ENCODE assay signal across 24 cellular contexts in the genomic region with DNA sequence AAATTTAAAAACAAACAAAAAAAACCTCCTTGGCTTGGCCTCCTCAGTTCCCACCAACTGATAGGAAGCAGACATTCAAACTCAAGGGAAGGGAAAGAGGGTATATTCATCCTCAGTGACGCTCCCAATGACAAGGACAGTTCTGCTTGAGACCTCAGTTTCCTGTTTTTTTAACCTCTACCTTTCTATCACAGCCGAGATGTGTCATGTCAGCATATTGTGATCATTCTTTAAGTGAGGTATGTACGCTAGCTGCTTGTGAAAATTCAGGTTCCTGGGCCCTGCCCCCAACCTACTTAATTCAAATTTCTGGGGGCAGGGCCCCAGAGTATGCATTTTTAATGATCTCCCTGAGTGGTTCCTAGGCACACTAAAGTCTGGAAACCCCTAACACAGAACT.
A peak's percentile ranks its signal among the peaks of the same experiment; 100 is the strongest.
DNase-seq lines count a peak whose midpoint lies in the region; ATAC-seq, FAIRE-seq and TF ChIP-seq lines count a peak whose summit lies in the region.
"Had no signal": no experiment of that assay in that cellular context is flagged by ENCODE, and none has a peak within 500 bp of the region (broad histone marks: within the 10 kb centered on the region; RNA-seq: fewer than 3 reads in every experiment).

No MANE protein-coding gene starts in this region.

- peaks cover 0 to 8% of the 10 kb centered on the region in 2 experiments; a peak in 1 of 5 replicates for H3K27me3 ChIP-seq in HepG2 (ENCODE audit: control insufficient read depth in 1 of 2, insufficient read depth in 2 of 2, low read length in 2 of 2)
- no peaks in the 10 kb centered on the region for H3K27me3 ChIP-seq in right lobe of liver
- no peaks in the 10 kb centered on the region for H3K27me3 ChIP-seq in K562 (ENCODE audit: control insufficient read depth in 2 of 2, insufficient read depth in 2 of 2, low read length in 2 of 2)
- H3K27me3 ChIP-seq: BE2C, BLaER1 had no signal

- POLR2A ChIA-PET in HepG2 (lab: Yijun Ruan, JAX): no interaction called here
- POLR2A ChIA-PET in K562 (lab: Yijun Ruan, JAX): no interaction called here

- H3K4me1 ChIP-seq in HepG2 (ENCODE audit: insufficient read depth, low read length): peaks cover 9% of the 10 kb centered on the region; the same call in 1 of the 2 replicates
- H3K4me1 ChIP-seq in right lobe of liver: no peaks in the 10 kb centered on the region
- H3K4me1 ChIP-seq in K562 (replicated peaks in 1 of 2; ENCODE audit: control insufficient read depth in 2 of 2, insufficient read depth in 2 of 2, low read length in 2 of 2): no peaks in the 10 kb centered on the region
- H3K4me1 ChIP-seq: BLaER1 had no signal

- H3K4me3 ChIP-seq in HepG2 (replicated peaks in 1 of 3; ENCODE audit: insufficient read depth in 1 of 3, low read depth in 2 of 3, low read length in 3 of 3): no peak overlapping the region
- no peak overlapping the region for H3K4me3 ChIP-seq in right lobe of liver
- no peak overlapping the region for H3K4me3 ChIP-seq in K562
- H3K4me3 ChIP-seq: BLaER1, GM12878 had no signal

- no TSS peak for BruUV-seq in HepG2 (replicated peaks; lab: Mats Ljungman, UMichigan)
- no TSS peak for BruUV-seq in K562 (replicated peaks; lab: Mats Ljungman, UMichigan)

- WGBS in HepG2 (ENCODE audit: low lambda C conversion rate): 32% methylated on average over 3 of the region's 3 CpGs
- 62% methylated on average over 2 of the region's 3 CpGs for WGBS in right lobe of liver (ENCODE audit: insufficient coverage, low coverage, low lambda C conversion rate, missing lambda C conversion rate)
- 0% methylated on average over 3 of the region's 3 CpGs for WGBS in K562 (ENCODE audit: insufficient coverage, low coverage, missing lambda C conversion rate)

- TF ChIP-seq POLR2A in HepG2 (IDR thresholded peaks at IDR 0.05; ENCODE audit: insufficient read depth in 1 of 2, low read depth in 2 of 2, low read length in 2 of 2) (no peak), right lobe of liver (IDR thresholded peaks at IDR 0.05) (no peak), K562 (conservative IDR thresholded peaks at IDR 0.05) (no peak)

- no peaks in the 10 kb centered on the region for H4K20me1 ChIP-seq in HepG2 (ENCODE audit: insufficient read depth, low read length)
- H4K20me1 ChIP-seq in K562 (replicated peaks; ENCODE audit: control insufficient read depth, insufficient read depth, low read length): no peaks in the 10 kb centered on the region
- H4K20me1 ChIP-seq: BLaER1 had no signal

- H3K9me3 Mint-ChIP-seq in mesothelial cell of epicardium: no peaks in the 10 kb centered on the region
- peaks cover 8% of the 10 kb centered on the region for H3K9me3 Mint-ChIP-seq in natural killer cell treated with Interleukin-12 subunit alpha and Interleukin-12 subunit beta and Interleukin-15 and Interleukin-18, amount 100 ng/mL, for 72 hours

- in situ Hi-C loops in HepG2 (cut with HindIII; ENCODE audit: extremely low pct_ligation_motif_present, low pct_unique_long_range_greater_than_20kb) (no loop called here), K562 (cut with MboI) (no loop called here)

- FAIRE-seq in HepG2 (lab: Jason Lieb, UNC) (no peak), K562 (lab: Jason Lieb, UNC) (no peak)
- FAIRE-seq: GM12878, GM12892 had no signal

- H3K27ac ChIP-seq in HepG2 (ENCODE audit: extremely low read length, insufficient read depth, low read length) (no peak overlapping the region), right lobe of liver (no peak overlapping the region), K562 (ENCODE audit: extremely low read depth, low read depth, low read length) (no peak overlapping the region)
- H3K27ac ChIP-seq: 22Rv1, BLaER1 had no signal

- no peaks in the 10 kb centered on the region for H3K36me3 ChIP-seq in HepG2 (replicated peaks in 1 of 2; ENCODE audit: control insufficient read depth in 1 of 2, insufficient read depth in 2 of 2, low read length in 2 of 2)
- H3K36me3 ChIP-seq in right lobe of liver: no peaks in the 10 kb centered on the region
- H3K36me3 ChIP-seq in K562 (ENCODE audit: control insufficient read depth, insufficient read depth, low read length): no peaks in the 10 kb centered on the region
- H3K36me3 ChIP-seq: BE2C, BLaER1 had no signal

- H3K27me3 Mint-ChIP-seq in mesothelial cell of epicardium (ENCODE audit: low read depth): no peaks in the 10 kb centered on the region
- H3K27me3 Mint-ChIP-seq in natural killer cell treated with Interleukin-12 subunit alpha and Interleukin-12 subunit beta and Interleukin-15 and Interleukin-18, amount 100 ng/mL, for 72 hours: no peaks in the 10 kb centered on the region
- H3K27me3 Mint-ChIP-seq: CD4-positive, alpha-beta memory T cell; CD4-positive, CD25-positive, alpha-beta regulatory T cell had no signal

- H3K27ac Mint-ChIP-seq in mesothelial cell of epicardium: peak overlapping the region; percentile 97
- no peak overlapping the region for H3K27ac Mint-ChIP-seq in natural killer cell treated with Interleukin-12 subunit alpha and Interleukin-12 subunit beta and Interleukin-15 and Interleukin-18, amount 100 ng/mL, for 72 hours
- H3K27ac Mint-ChIP-seq: CD4-positive, alpha-beta memory T cell; CD4-positive, CD25-positive, alpha-beta regulatory T cell; CD8-positive, alpha-beta memory T cell had no signal

- no peak for TF ChIP-seq CTCF in HepG2 (CRISPR knock-in tag; IDR thresholded peaks at IDR 0.05)
- no peak for TF ChIP-seq CTCF in right lobe of liver (IDR thresholded peaks at IDR 0.05)
- TF ChIP-seq CTCF in K562 (IDR thresholded peaks at IDR 0.05 in 2 of 3, conservative IDR thresholded peaks at IDR 0.05 in 1 of 3; ENCODE audit: insufficient read depth in 2 of 3, low read depth in 1 of 3, low read length in 3 of 3): no peak
- TF ChIP-seq CTCF in mesothelial cell of epicardium (IDR thresholded peaks at IDR 0.05; ENCODE audit: unreplicated experiment): no peak

- H3K9me3 ChIP-seq in HepG2 (ENCODE audit: low read length) (no peaks in the 10 kb centered on the region), right lobe of liver (no peaks in the 10 kb centered on the region), K562 (replicated peaks; ENCODE audit: control insufficient read depth, insufficient read depth, low read depth, low read length) (no peaks in the 10 kb centered on the region)
- H3K9me3 ChIP-seq: BE2C, BLaER1 had no signal

- CTCF ChIA-PET in HepG2 (lab: Yijun Ruan, JAX; ENCODE audit: low intra/inter-chr PET ratio, low total read pairs): no interaction called here
- CTCF ChIA-PET in K562 (lab: Yijun Ruan, JAX; ENCODE audit: low intra/inter-chr PET ratio): no interaction called here

- H3K79me2 ChIP-seq in HepG2 (ENCODE audit: insufficient read depth, low read length) (no peaks in the 10 kb centered on the region), K562 (ENCODE audit: control insufficient read depth, insufficient read depth, low read length) (no peaks in the 10 kb centered on the region)

- H3K4me2 ChIP-seq in HepG2 (ENCODE audit: low read depth, low read length) (no peak overlapping the region), K562 (ENCODE audit: insufficient read depth, low read length) (no peak overlapping the region)
- H3K4me2 ChIP-seq: BLaER1 had no signal

- intact Hi-C loops in HepG2 (cut with micrococcal nuclease; ENCODE audit: unreplicated experiment) (no loop called here), right lobe of liver (cut with DNase I) (no loop called here), K562 (cut with micrococcal nuclease) (no loop called here)

- H3K9ac ChIP-seq in HepG2 (ENCODE audit: insufficient read depth, low read depth, low read length) (no peak overlapping the region), K562 (ENCODE audit: insufficient read depth in 1 of 2, low read depth in 2 of 2, low read length in 2 of 2) (no peak overlapping the region)
- H3K9ac ChIP-seq: BLaER1 had no signal

- TF ChIP-seq RAD21 in HepG2 (CRISPR knock-in tag; IDR thresholded peaks at IDR 0.05) (no peak), K562 (CRISPR knock-in tag; conservative IDR thresholded peaks at IDR 0.05 in 1 of 2, IDR thresholded peaks at IDR 0.05 in 1 of 2) (no peak)

- H3K4me1 Mint-ChIP-seq in mesothelial cell of epicardium: peaks cover 65% of the 10 kb centered on the region
- H3K4me1 Mint-ChIP-seq in natural killer cell treated with Interleukin-12 subunit alpha and Interleukin-12 subunit beta and Interleukin-15 and Interleukin-18, amount 100 ng/mL, for 72 hours (ENCODE audit: low read depth in 2 of 2): no peaks in the 10 kb centered on the region
- H3K4me1 Mint-ChIP-seq: CD14-positive monocyte; CD4-positive, alpha-beta memory T cell; CD4-positive, CD25-positive, alpha-beta regulatory T cell; CD8-positive, alpha-beta memory T cell had no signal

- H3K4me3 Mint-ChIP-seq in mesothelial cell of epicardium: no peak overlapping the region
- no peak overlapping the region for H3K4me3 Mint-ChIP-seq in natural killer cell treated with Interleukin-12 subunit alpha and Interleukin-12 subunit beta and Interleukin-15 and Interleukin-18, amount 100 ng/mL, for 72 hours
- H3K4me3 Mint-ChIP-seq: CD14-positive monocyte; CD4-positive, alpha-beta memory T cell; CD4-positive, CD25-positive, alpha-beta regulatory T cell; CD8-positive, alpha-beta memory T cell had no signal

- H2AFZ ChIP-seq in HepG2 (ENCODE audit: low read length): no peak overlapping the region
- no peak overlapping the region for H2AFZ ChIP-seq in K562 (ENCODE audit: low read depth, low read length)

- ATAC-seq in HepG2 (no peak), right lobe of liver (no peak), K562 (no peak), HG03460 (IDR thresholded peaks at IDR 0.05; ENCODE audit: unreplicated experiment) (no peak)
- ATAC-seq in natural killer cell treated with Interleukin-12 subunit alpha and Interleukin-12 subunit beta and Interleukin-15 and Interleukin-18, amount 100 ng/mL, for 72 hours: no peak
- ATAC-seq: GM12878 had no signal

- DNase-seq in HepG2 (ENCODE audit: low spot score) (no peak), right lobe of liver (no peak), K562 (ENCODE audit: extremely low read depth in 1 of 4, low spot score in 3 of 4) (no peak), mesothelial cell of epicardium (ENCODE audit: low spot score in 2 of 2, unreplicated experiment in 2 of 2) (no peak)
- no peak for DNase-seq in natural killer cell treated with Interleukin-12 subunit alpha and Interleukin-12 subunit beta and Interleukin-15 and Interleukin-18, amount 100 ng/mL, for 72 hours (ENCODE audit: low spot score)
- DNase-seq: ACHN; BE2C; C1 segment of cervical spinal cord; CD4-positive, alpha-beta memory T cell; CD4-positive, CD25-positive, alpha-beta regulatory T cell; CD8-positive, alpha-beta memory T cell; COR-L47; DMS 273 treated with DMSO at 0.1 percent for 48 hours; DMS53; DMS79; DND-41; EL; GDM1 had no signal

- no peak for TF ChIP-seq EP300 in HepG2 (IDR thresholded peaks at IDR 0.05; ENCODE audit: low read depth in 2 of 2, low read length in 2 of 2)
- TF ChIP-seq EP300 in HepG2 (CRISPR knock-in tag; IDR thresholded peaks at IDR 0.05; ENCODE audit: borderline replicate concordance): no peak
- no peak for TF ChIP-seq EP300 in K562 (IDR thresholded peaks at IDR 0.05; ENCODE audit: low read length)

- no peaks in the 10 kb centered on the region for H3K36me3 Mint-ChIP-seq in mesothelial cell of epicardium
- H3K36me3 Mint-ChIP-seq in natural killer cell treated with Interleukin-12 subunit alpha and Interleukin-12 subunit beta and Interleukin-15 and Interleukin-18, amount 100 ng/mL, for 72 hours: no peaks in the 10 kb centered on the region
- H3K36me3 Mint-ChIP-seq: CD14-positive monocyte; CD4-positive, alpha-beta memory T cell; CD4-positive, CD25-positive, alpha-beta regulatory T cell; CD8-positive, alpha-beta memory T cell had no signal

- no peaks in the 10 kb centered on the region for H3K9me1 ChIP-seq in K562 (ENCODE audit: control insufficient read depth, insufficient read depth, low read length)

Comparison
In these comparisons a context has a peak if more than half of its experiments do, and no peak if none do; other contexts are left out.
1. Of the 241 proteins assayed by ChIP-seq in both HepG2 and K562: peak only in HepG2: none; only in K562: MAFG; in both: MAFF and MAFK; in neither: 238.